ENCODE assay signal across 14 cellular contexts in the genomic region with DNA sequence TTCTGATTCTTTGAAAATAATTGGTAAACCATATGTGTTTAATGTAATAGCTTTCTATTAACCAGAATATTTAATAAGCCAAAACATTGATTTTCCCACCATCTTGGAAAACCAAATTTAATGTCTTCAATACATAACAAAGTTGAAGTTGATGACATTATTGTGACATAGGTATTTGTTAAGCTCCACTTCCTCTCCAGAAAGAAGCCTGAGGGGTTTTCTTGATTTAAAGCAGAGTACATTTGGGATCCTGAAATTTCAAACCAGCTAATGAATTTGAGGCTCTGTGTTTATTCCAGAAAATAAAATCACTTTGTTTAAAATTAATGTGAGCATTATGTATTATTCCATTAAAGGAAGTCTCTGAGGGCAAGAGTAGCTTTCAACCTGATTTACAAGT.
"Had no signal": no experiment of that assay in that cellular context is flagged by ENCODE, and none has a peak within 500 bp of the region (broad histone marks: within the 10 kb centered on the region; RNA-seq: fewer than 3 reads in every experiment).

No MANE protein-coding gene starts in this region.

- H3K36me3 ChIP-seq: Peyer's patch had no signal

- H3K27me3 ChIP-seq: Peyer's patch had no signal

- H3K27ac ChIP-seq: Peyer's patch, RWPE1, VCaP had no signal

- H3K4me3 ChIP-seq: Peyer's patch had no signal

- H3K4me1 ChIP-seq: Peyer's patch had no signal

- DNase-seq: activated CD4-positive, alpha-beta memory T cell treated with anti-CD3 and anti-CD28 coated beads for 36 hours; activated CD4-positive, alpha-beta T cell treated with anti-CD3 and anti-CD28 coated beads, Interleukin-2, amount 10 ng/mL, durations not matched to agents 7 days and 5 days; activated CD8-positive, alpha-beta memory T cell treated with anti-CD3 and anti-CD28 coated beads for 24 hours; activated gamma-delta T cell; activated naive CD4-positive, alpha-beta T cell treated with anti-CD3 and anti-CD28 coated beads for 36 hours; activated T-cell treated with anti-CD3 and anti-CD28 coated beads, Interleukin-2, amount 50 U/mL, for 4 hours; NCI-H1436 treated with DMSO at 0.1 percent for 48 hours; NCI-H69; Peyer's patch; Right ventricle myocardium superior; T-cell; T-helper 2 cell had no signal

- ATAC-seq: activated T-cell treated with anti-CD3 and anti-CD28 coated beads, Interleukin-2, amount 50 U/mL, for 4 hours had no signal
